ENCODE assay signal across 22 cellular contexts in the genomic region with DNA sequence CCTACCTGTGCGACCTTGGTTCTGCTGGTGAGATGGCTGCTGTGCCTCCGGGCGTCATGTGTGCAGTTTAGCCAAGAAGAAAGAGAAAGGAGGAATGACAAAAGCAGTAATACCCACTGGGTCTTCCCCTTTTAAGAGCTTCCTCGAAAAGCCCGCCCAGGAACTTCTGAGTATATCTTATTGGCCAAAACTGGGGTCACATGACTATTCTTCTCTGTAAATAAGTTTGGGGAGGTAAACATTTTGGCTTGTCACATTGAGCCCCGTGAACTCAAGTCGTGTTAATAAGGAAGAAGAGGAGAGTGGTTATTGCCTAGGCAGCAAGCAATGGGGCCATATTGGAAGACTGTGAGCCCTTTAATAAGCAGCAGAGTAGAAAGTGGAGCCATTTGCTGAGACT.
"Had no signal": no experiment of that assay in that cellular context is flagged by ENCODE, and none has a peak within 500 bp of the region (broad histone marks: within the 10 kb centered on the region; RNA-seq: fewer than 3 reads in every experiment).

No MANE protein-coding gene starts in this region.

- H3K9me3 Mint-ChIP-seq: naive thymus-derived CD8-positive, alpha-beta T cell had no signal

- H3K36me3 ChIP-seq: esophagus squamous epithelium, gastrocnemius medialis, heart right ventricle, left lung, lower lobe of right lung had no signal

- DNase-seq: dermis blood vessel endothelial cell; dorsolateral prefrontal cortex; effector CD4-positive, alpha-beta T cell; effector memory CD4-positive, alpha-beta T cell; esophagus squamous epithelium; foreskin fibroblast; foreskin melanocyte; gastrocnemius medialis; glutamatergic neuron; head of caudate nucleus; heart right ventricle; hippocampal formation; left cardiac atrium; left lung; left ventricle myocardium superior; lower lobe of right lung; mesenchymal stem cell; mucosa of descending colon; naive B cell; naive thymus-derived CD8-positive, alpha-beta T cell had no signal

- H3K4me1 ChIP-seq: gastrocnemius medialis, left lung, lower lobe of right lung had no signal

- H3K36me3 Mint-ChIP-seq: mesothelial cell of epicardium; naive B cell; naive thymus-derived CD8-positive, alpha-beta T cell had no signal

- H3K27me3 ChIP-seq: dorsolateral prefrontal cortex, esophagus squamous epithelium, gastrocnemius medialis, heart right ventricle, left lung had no signal

- H3K27ac Mint-ChIP-seq: mesothelial cell of epicardium; naive B cell; naive thymus-derived CD8-positive, alpha-beta T cell had no signal

- ATAC-seq: gastrocnemius medialis; heart right ventricle; left cardiac atrium; left lung; left ventricle myocardium superior; lower lobe of right lung; mucosa of descending colon; naive thymus-derived CD8-positive, alpha-beta T cell had no signal

- H3K4me3 ChIP-seq: coronary artery, dorsolateral prefrontal cortex, esophagus squamous epithelium, gastrocnemius medialis, heart right ventricle, left lung, lower lobe of right lung, mucosa of descending colon had no signal

- H3K4me3 Mint-ChIP-seq: mesothelial cell of epicardium; naive B cell; naive thymus-derived CD8-positive, alpha-beta T cell had no signal

- H3K4me1 Mint-ChIP-seq: naive B cell; naive thymus-derived CD8-positive, alpha-beta T cell had no signal

- H3K27ac ChIP-seq: coronary artery, dorsolateral prefrontal cortex, esophagus squamous epithelium, gastrocnemius medialis, heart right ventricle, left lung, lower lobe of right lung had no signal

- H3K9me3 ChIP-seq: esophagus squamous epithelium, gastrocnemius medialis, heart right ventricle, left lung, lower lobe of right lung, mucosa of descending colon had no signal
